In genomic region chr14:22822619-22823551, GRCh38 we compare ENCODE assay signal across 8 cellular contexts. TPM values are rescaled to one million over a fixed set of nuclear protein-coding genes. Genes with fewer than 3 reads are reported as not detected.
A peak's percentile ranks its signal among the peaks of the same experiment; 100 is the strongest.
DNase-seq lines count a peak whose midpoint lies in the region; ATAC-seq and TF ChIP-seq lines count a peak whose summit lies in the region.

No MANE protein-coding gene starts in this region.

- H3K27ac ChIP-seq in SK-N-MC (peak overlapping the region; percentile 91), heart right ventricle (peak overlapping the region in 5 of 10 donors; percentile 2 to 82 (median 50)), upper lobe of right lung (peak overlapping the region; percentile 74)

- peak; percentile 52 for ATAC-seq in HG03139 (IDR thresholded peaks at IDR 0.05; ENCODE audit: unreplicated experiment)
- ATAC-seq in heart right ventricle, result peak; percentile 83 to 92 (median 88)
- ATAC-seq in upper lobe of right lung, result peak; percentile 77

- DNase-seq in NK-92 treated with Interleukin-12 subunit alpha and Interleukin-12 subunit beta, amount 100 ng/mL, for 24 hours (lab: John Stamatoyannopoulos, UW), result peak; percentile 51
- no peak for DNase-seq in NK-92 (lab: John Stamatoyannopoulos, UW; ENCODE audit: unreplicated experiment)
- no peak for DNase-seq in SK-N-MC (ENCODE audit: low read depth, low spot score)
- peak; percentile 76 to 82 for DNase-seq in heart right ventricle
- DNase-seq in posterior vena cava (ENCODE audit: low spot score), result peak; percentile 94
- DNase-seq in upper lobe of right lung, result peak; percentile 88

- no peaks in the 10 kb centered on the region for H3K27me3 ChIP-seq in heart right ventricle
- no peaks in the 10 kb centered on the region for H3K27me3 ChIP-seq in upper lobe of right lung

- intact Hi-C loops in heart right ventricle (cut with DNase I), result loop anchor here in 9 of 10 donors (1.0 to 10.0 kb wide), 8 partner anchors 30 to 428 kb away; partner anchors contain the start of gene OXA1L (in 1 of the 9)
- intact Hi-C loops in posterior vena cava (cut with DNase I), result loop anchor here (2.0 to 5.0 kb wide), 2 partner anchors 30 to 436 kb away; no protein-coding TSS in a partner anchor
- intact Hi-C loops in upper lobe of right lung (cut with DNase I), result loop anchor here (5.0 kb wide), 1 partner anchor 34 kb away; no protein-coding TSS in a partner anchor

- peak; percentile 72 to 99 (median 94) for TF ChIP-seq CTCF in heart right ventricle (IDR thresholded peaks at IDR 0.05)
- peak; percentile 87 for TF ChIP-seq CTCF in upper lobe of right lung (IDR thresholded peaks at IDR 0.05)

- peak overlapping the region; percentile 47 for H3K9ac ChIP-seq in SK-N-MC (ENCODE audit: insufficient read length)

- H3K27me3 Mint-ChIP-seq in activated naive CD8-positive, alpha-beta T cell, result peaks cover 5% of the 10 kb centered on the region

- peak overlapping the region; percentile 74 for H3K4me3 Mint-ChIP-seq in activated naive CD8-positive, alpha-beta T cell

- peak overlapping the region; percentile 12 for H3K27ac Mint-ChIP-seq in activated naive CD8-positive, alpha-beta T cell

- H3K9me3 ChIP-seq in SK-N-MC (ENCODE audit: low read depth, low read length), result no peaks in the 10 kb centered on the region
- no peaks in the 10 kb centered on the region for H3K9me3 ChIP-seq in heart right ventricle
- H3K9me3 ChIP-seq in upper lobe of right lung, result no peaks in the 10 kb centered on the region

- WGBS in heart right ventricle, 2 donors, result 2% methylated on average over 39 to 41 of the region's 41 CpGs

- H3K36me3 Mint-ChIP-seq in activated naive CD8-positive, alpha-beta T cell, result no peaks in the 10 kb centered on the region

- H3K9me3 Mint-ChIP-seq in activated naive CD8-positive, alpha-beta T cell (ENCODE audit: low read depth), result no peaks in the 10 kb centered on the region

- H3K36me3 ChIP-seq in SK-N-MC (ENCODE audit: insufficient read depth, low read length), result no peaks in the 10 kb centered on the region
- no peaks in the 10 kb centered on the region for H3K36me3 ChIP-seq in heart right ventricle
- H3K36me3 ChIP-seq in upper lobe of right lung, result no peaks in the 10 kb centered on the region

- peaks cover 18% of the 10 kb centered on the region for H3K4me1 Mint-ChIP-seq in activated naive CD8-positive, alpha-beta T cell (ENCODE audit: low read depth)

- peaks cover 3 to 59% (median 34%) of the 10 kb centered on the region in 9 donors for H3K4me1 ChIP-seq in heart right ventricle
- peaks cover 38% of the 10 kb centered on the region for H3K4me1 ChIP-seq in upper lobe of right lung

- H3K4me3 ChIP-seq in SK-N-MC, result peak overlapping the region; percentile 67
- H3K4me3 ChIP-seq in heart right ventricle, result peak overlapping the region; percentile 16 to 60 (median 48)
- H3K4me3 ChIP-seq in upper lobe of right lung, result peak overlapping the region; percentile 45

RNA-seq across cellular contexts. Expression of gene MRPL52, which starts 6.8 kb away (rescaled TPM):
- total RNA-seq in heart right ventricle (100 to 1,000 TPM in 7 of 10 donors, 10 to 100 TPM in 3; 90.1 to 117 (median 106) TPM), posterior vena cava (10 to 100 TPM; 58.5 to 58.9 TPM), upper lobe of right lung (58.4 TPM)
- polyA plus RNA-seq in heart right ventricle, result 100 to 1,000 TPM; 136 to 300 TPM

RNA-seq across cellular contexts. Expression of gene SLC7A7, which starts 7.7 kb away (rescaled TPM):
- total RNA-seq in heart right ventricle (10 to 100 TPM in 1 of 10 donors, 1 to 10 TPM in 9; 1.1 to 16.1 (median 2.8) TPM), posterior vena cava (10 to 100 TPM; 11.4 to 17.5 TPM), upper lobe of right lung (84.4 TPM)
- 1 to 10 TPM; 2.3 to 3.7 TPM for polyA plus RNA-seq in heart right ventricle

RNA-seq across cellular contexts. Expression of gene MMP14, which starts 13.5 kb away (rescaled TPM):
- 10 to 100 TPM; 13.6 to 43.3 (median 20.2) TPM for total RNA-seq in heart right ventricle
- polyA plus RNA-seq in heart right ventricle, result 10 to 100 TPM; 24.8 to 27.4 TPM
- total RNA-seq in posterior vena cava, result 100 to 1,000 TPM; 229 to 234 TPM
- total RNA-seq in upper lobe of right lung, result 149 TPM

RNA-seq across cellular contexts. Expression of gene LRP10, which starts 48.7 kb away (rescaled TPM):
- total RNA-seq in heart right ventricle (100 to 1,000 TPM in 1 of 10 donors, 10 to 100 TPM in 9; 39.3 to 101 (median 50.9) TPM), posterior vena cava (100 to 1,000 TPM; 129 to 139 TPM), upper lobe of right lung (142 TPM)
- 10 to 100 TPM; 10.3 to 38.4 TPM for polyA plus RNA-seq in heart right ventricle

RNA-seq across cellular contexts. Expression of gene OXA1L, which starts 56.4 kb away (rescaled TPM):
- total RNA-seq in heart right ventricle (100 to 1,000 TPM; 138 to 219 (median 189) TPM), posterior vena cava (10 to 100 TPM; 49.7 to 53.7 TPM), upper lobe of right lung (105 TPM)
- 100 to 1,000 TPM; 143 to 146 TPM for polyA plus RNA-seq in heart right ventricle

Comparison
In these comparisons a context has a peak if more than half of its experiments do, and no peak if none do; other contexts are left out.
1. DNase-seq: peak in NK-92 treated with Interleukin-12 subunit alpha and Interleukin-12 subunit beta, amount 100 ng/mL, for 24 hours (single experiment), heart right ventricle (2 of 2), posterior vena cava (single experiment) and upper lobe of right lung (single experiment); none in NK-92 (single experiment) and SK-N-MC (single experiment).
2. Peak in every context shown above with its lines, with median percentiles within 50 percentile points of each other: ATAC-seq and H3K4me3 ChIP-seq.